ENCODE assay signal across 26 cellular contexts in genomic region chr6:162899148-162899547, GRCh38.
DNase-seq lines count a peak whose midpoint lies in the region; ATAC-seq, FAIRE-seq and TF ChIP-seq lines count a peak whose summit lies in the region.
"Had no signal": no experiment of that assay in that cellular context is flagged by ENCODE, and none has a peak within 500 bp of the region (broad histone marks: within the 10 kb centered on the region; RNA-seq: fewer than 3 reads in every experiment).

No MANE protein-coding gene starts in this region.

- H3K27me3 ChIP-seq in GM12878 (replicated peaks in 1 of 2; ENCODE audit: control insufficient read depth in 2 of 2, insufficient read depth in 2 of 2, low read length in 1 of 2) = no peaks in the 10 kb centered on the region
- H3K27me3 ChIP-seq: breast epithelium, spleen, uterus had no signal

- no TSS peak for BruUV-seq in GM12878 (replicated peaks; lab: Mats Ljungman, UMichigan)

- no peak for TF ChIP-seq EP300 in GM12878 (IDR thresholded peaks at IDR 0.05; ENCODE audit: borderline replicate concordance in 1 of 2, control insufficient read depth in 1 of 2, low read depth in 2 of 2, low read length in 2 of 2)

- CTCF ChIA-PET in GM12878 (lab: Yijun Ruan, JAX) = no interaction called here

- SMC1A ChIA-PET in GM12878 (lab: Charles Lee; ENCODE audit: uncharacterized antibody, unreplicated experiment) = no interaction called here

- no peaks in the 10 kb centered on the region for H3K9me3 ChIP-seq in GM12878 (replicated peaks; ENCODE audit: control insufficient read depth, insufficient read depth, low read length)
- H3K9me3 ChIP-seq: breast epithelium, uterus had no signal

- no peaks in the 10 kb centered on the region for H3K79me2 ChIP-seq in GM12878 (ENCODE audit: control insufficient read depth, insufficient read depth, low read length)
- H3K79me2 ChIP-seq: parathyroid adenoma had no signal

- in situ Hi-C loops in GM12878 (cut with MboI) = no loop called here

- 39% methylated on average over 8 of the region's 8 CpGs for WGBS in GM12878 (ENCODE audit: insufficient coverage, insufficient replicate concordance, low lambda C conversion rate, missing lambda C conversion rate)

- no peak overlapping the region for H3K9ac ChIP-seq in GM12878 (ENCODE audit: control insufficient read depth, insufficient read depth, low read length)
- H3K9ac ChIP-seq: parathyroid adenoma had no signal

- RAD21 ChIA-PET in GM12878 (lab: Charles Lee; ENCODE audit: unreplicated experiment) = no interaction called here

- no peak for FAIRE-seq in GM12878 (lab: Jason Lieb, UNC)

- ATAC-seq in left ventricle myocardium superior (peak; percentile 63), left cardiac atrium (no peak), GM12878 (no peak), omental fat pad (ENCODE audit: low FRiP score) (no peak)
- ATAC-seq: stimulated activated naive CD8-positive, alpha-beta T cell treated with anti-CD3 and anti-CD28 coated beads, Interleukin-15, amount 100 ng/mL, for 72 hours had no signal

- TF ChIP-seq CTCF in GM12878 (IDR thresholded peaks at IDR 0.05 in 2 of 3, conservative IDR thresholded peaks at IDR 0.05 in 1 of 3; ENCODE audit: control insufficient read depth in 2 of 3, extremely low read depth in 1 of 3, insufficient read depth in 1 of 3, low read depth in 3 of 3, low read length in 3 of 3) (no peak), omental fat pad (IDR thresholded peaks at IDR 0.05) (no peak), GM10266 (IDR thresholded peaks at IDR 0.05; ENCODE audit: control insufficient read depth, insufficient read depth, low read depth, missing control alignments) (no peak)

- H3K4me1 ChIP-seq in GM12878 (ENCODE audit: control insufficient read depth, insufficient read depth, low read length) = no peaks in the 10 kb centered on the region
- H3K4me1 ChIP-seq: breast epithelium, parathyroid adenoma, spleen, uterus had no signal

- POLR2A ChIA-PET in GM12878 (lab: Charles Lee) = no interaction called here

- DNase-seq in left ventricle myocardium superior = no peak
- DNase-seq in left cardiac atrium = no peak
- peak; percentile 30 for DNase-seq in NCI-H1092 (lab: John Stamatoyannopoulos, UW)
- no peak for DNase-seq in GM12878 (ENCODE audit: low read depth, low spot score)
- DNase-seq in NCI-H1105 (lab: John Stamatoyannopoulos, UW) = no peak
- no peak for DNase-seq in omental fat pad (ENCODE audit: low spot score)
- no peak for DNase-seq in GM10266 (ENCODE audit: extremely low spot score)
- DNase-seq: ACHN; activated CD4-positive, alpha-beta memory T cell treated with anti-CD3 and anti-CD28 coated beads, Interleukin-2, amount 10 ng/mL, durations not matched to agents 7 days and 5 days; activated CD4-positive, alpha-beta T cell treated with anti-CD3 and anti-CD28 coated beads for 1 hour; activated CD8-positive, alpha-beta memory T cell treated with anti-CD3 and anti-CD28 coated beads, Interleukin-2, amount 50 U/mL, for 4 hours; activated naive CD4-positive, alpha-beta T cell treated with anti-CD3 and anti-CD28 coated beads for 36 hours; DMS 273 treated with DMSO at 0.1 percent for 48 hours; hypothalamus; IMR-90; NCI-H1694; NCI-H2227 treated with DMSO at 0.1 percent for 48 hours; NCI-H526 treated with DMSO at 0.1 percent for 48 hours; PC-9; SHP77 treated with DMSO at 0.1 percent for 48 hours; spleen; stimulated activated CD8-positive, alpha-beta memory T cell treated with anti-CD3 and anti-CD28 coated beads, Interleukin-4, amount 100 ng/mL, for 48 hours; stimulated activated naive CD8-positive, alpha-beta T cell treated with anti-CD3 and anti-CD28 coated beads, Interleukin-15, amount 100 ng/mL, for 72 hours; uterus had no signal

- no peaks in the 10 kb centered on the region for H3K36me3 ChIP-seq in GM12878 (ENCODE audit: control insufficient read depth in 2 of 2, insufficient read depth in 2 of 2, low read length in 1 of 2)
- H3K36me3 ChIP-seq: breast epithelium, spleen, uterus had no signal

- H4K20me1 ChIP-seq in GM12878 (ENCODE audit: control insufficient read depth, insufficient read depth) = no peaks in the 10 kb centered on the region

- no peak overlapping the region for H3K4me2 ChIP-seq in GM12878 (ENCODE audit: control insufficient read depth, insufficient read depth)
- H3K4me2 ChIP-seq: PC-9 had no signal

- no peak overlapping the region for H3K4me3 ChIP-seq in GM12878
- H3K4me3 ChIP-seq: breast epithelium, PC-9, spleen, uterus had no signal

- intact Hi-C loops in left ventricle myocardium superior (cut with micrococcal nuclease) (no loop called here), left cardiac atrium (cut with DNase I) (no loop called here), GM12878 (cut with micrococcal nuclease; ENCODE audit: unreplicated experiment) (no loop called here)

- H2AFZ ChIP-seq in GM12878 (ENCODE audit: control insufficient read depth, low read depth, low read length) = no peak overlapping the region
- H2AFZ ChIP-seq: parathyroid adenoma, PC-9 had no signal

- H3K27ac ChIP-seq in GM12878 (ENCODE audit: control insufficient read depth, insufficient read depth) = no peak overlapping the region
- H3K27ac ChIP-seq: breast epithelium, parathyroid adenoma, PC-9, spleen, uterus had no signal

- no peak for TF ChIP-seq POLR2A in GM12878 (IDR thresholded peaks at IDR 0.05; ENCODE audit: low read depth, low read length)

- 0 out of 2 replicates have a peak, but pooled peaks have one; percentile 13 for TF ChIP-seq RAD21 in GM12878 (IDR thresholded peaks at IDR 0.05; ENCODE audit: insufficient read depth, low read depth, low read length)

TF ChIP-seq in GM12878, 131 proteins besides CTCF, POLR2A, EP300 and RAD21:
- no peak for TF ChIP-seq ZNF274 (IDR thresholded peaks at IDR 0.05; ENCODE audit: insufficient read depth, insufficient read length)
- TF ChIP-seq, protein P1, sequence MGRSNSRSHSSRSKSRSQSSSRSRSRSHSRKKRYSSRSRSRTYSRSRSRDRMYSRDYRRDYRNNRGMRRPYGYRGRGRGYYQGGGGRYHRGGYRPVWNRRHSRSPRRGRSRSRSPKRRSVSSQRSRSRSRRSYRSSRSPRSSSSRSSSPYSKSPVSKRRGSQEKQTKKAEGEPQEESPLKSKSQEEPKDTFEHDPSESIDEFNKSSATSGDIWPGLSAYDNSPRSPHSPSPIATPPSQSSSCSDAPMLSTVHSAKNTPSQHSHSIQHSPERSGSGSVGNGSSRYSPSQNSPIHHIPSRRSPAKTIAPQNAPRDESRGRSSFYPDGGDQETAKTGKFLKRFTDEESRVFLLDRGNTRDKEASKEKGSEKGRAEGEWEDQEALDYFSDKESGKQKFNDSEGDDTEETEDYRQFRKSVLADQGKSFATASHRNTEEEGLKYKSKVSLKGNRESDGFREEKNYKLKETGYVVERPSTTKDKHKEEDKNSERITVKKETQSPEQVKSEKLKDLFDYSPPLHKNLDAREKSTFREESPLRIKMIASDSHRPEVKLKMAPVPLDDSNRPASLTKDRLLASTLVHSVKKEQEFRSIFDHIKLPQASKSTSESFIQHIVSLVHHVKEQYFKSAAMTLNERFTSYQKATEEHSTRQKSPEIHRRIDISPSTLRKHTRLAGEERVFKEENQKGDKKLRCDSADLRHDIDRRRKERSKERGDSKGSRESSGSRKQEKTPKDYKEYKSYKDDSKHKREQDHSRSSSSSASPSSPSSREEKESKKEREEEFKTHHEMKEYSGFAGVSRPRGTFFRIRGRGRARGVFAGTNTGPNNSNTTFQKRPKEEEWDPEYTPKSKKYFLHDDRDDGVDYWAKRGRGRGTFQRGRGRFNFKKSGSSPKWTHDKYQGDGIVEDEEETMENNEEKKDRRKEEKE (IDR thresholded peaks at IDR 0.05) = no peak
